14 cellular contexts compared by ENCODE assay signal in the genomic region with DNA sequence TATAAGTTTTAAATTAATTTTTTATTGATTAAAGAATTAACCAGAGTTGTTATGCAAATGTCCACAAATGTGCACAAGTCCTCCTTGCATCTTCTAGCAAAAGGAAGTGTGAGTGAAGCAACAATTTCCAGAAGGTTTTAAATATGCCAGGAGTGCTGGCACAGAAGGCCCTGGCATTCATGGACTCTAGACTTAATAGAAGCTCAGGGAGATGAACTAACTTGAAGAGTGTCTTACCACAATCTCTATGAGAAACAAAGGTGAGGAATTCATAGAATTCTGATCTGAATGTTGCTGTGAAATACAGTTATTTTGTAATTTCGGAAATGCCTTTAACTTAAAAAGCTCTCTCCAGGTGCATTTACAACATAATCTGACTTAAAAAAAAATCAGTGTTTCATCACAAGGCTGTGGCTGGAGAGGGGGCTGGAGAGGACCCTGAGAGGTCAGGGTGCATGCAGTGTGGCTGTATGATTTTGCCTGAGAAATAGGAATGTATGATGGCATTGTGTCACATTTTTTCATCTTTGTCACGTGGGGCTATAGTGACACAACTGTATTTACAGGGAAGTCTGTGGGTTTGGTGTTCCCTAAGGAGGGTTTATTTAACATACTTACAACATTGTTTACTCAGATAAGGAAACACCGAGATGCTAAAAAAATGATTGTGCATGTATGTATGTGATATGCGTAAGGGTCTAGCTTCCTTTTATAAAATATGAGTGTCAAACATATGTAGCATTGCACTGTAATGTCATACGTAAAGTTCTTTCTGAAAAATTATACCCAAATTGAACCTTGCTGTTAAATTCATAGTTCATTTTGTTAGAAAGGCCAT.
A peak's percentile ranks its signal among the peaks of the same experiment; 100 is the strongest.
DNase-seq lines count a peak whose midpoint lies in the region; ATAC-seq lines count a peak whose summit lies in the region.
"Had no signal": no experiment of that assay in that cellular context is flagged by ENCODE, and none has a peak within 500 bp of the region (broad histone marks: within the 10 kb centered on the region; RNA-seq: fewer than 3 reads in every experiment).

No MANE protein-coding gene starts in this region.

- H3K23ac ChIP-seq in neuronal stem cell (ENCODE audit: low read depth, low read length, poor library complexity) = no peak overlapping the region

- no peak overlapping the region for H2BK12ac ChIP-seq in neuronal stem cell (ENCODE audit: low read length)

- H3K27ac Mint-ChIP-seq in effector memory CD8-positive, alpha-beta T cell = peak overlapping the region; percentile 29 to 65
- H3K27ac Mint-ChIP-seq: activated naive CD8-positive, alpha-beta T cell treated with anti-CD3 and anti-CD28 coated beads, Interleukin-2, amount 50 U/mL, for 24 hours had no signal

- no peak overlapping the region for H2BK15ac ChIP-seq in neuronal stem cell (ENCODE audit: low read length)

- no peaks in the 10 kb centered on the region for H3K27me3 Mint-ChIP-seq in effector memory CD8-positive, alpha-beta T cell
- H3K27me3 Mint-ChIP-seq: activated naive CD8-positive, alpha-beta T cell treated with anti-CD3 and anti-CD28 coated beads, Interleukin-2, amount 50 U/mL, for 24 hours had no signal

- no peaks in the 10 kb centered on the region for H3K79me1 ChIP-seq in neuronal stem cell (ENCODE audit: low read depth, low read length)

- H2BK5ac ChIP-seq in neuronal stem cell (ENCODE audit: low read length) = no peak overlapping the region

- H3K4me1 ChIP-seq in BLaER1 (peaks cover 65% of the 10 kb centered on the region), neuronal stem cell (ENCODE audit: control insufficient read depth in 2 of 2, insufficient read depth in 1 of 2, low read depth in 1 of 2, low read length in 2 of 2) (peaks cover 28 to 34% of the 10 kb centered on the region in 2 donors)

- ATAC-seq in effector memory CD8-positive, alpha-beta T cell (replicated peaks) = no peak
- ATAC-seq in HG02885 (IDR thresholded peaks at IDR 0.05; ENCODE audit: poor library complexity, unreplicated experiment) = no peak
- ATAC-seq in HG03378 (IDR thresholded peaks at IDR 0.05; ENCODE audit: unreplicated experiment) = no peak
- ATAC-seq: activated naive CD8-positive, alpha-beta T cell treated with anti-CD3 and anti-CD28 coated beads, Interleukin-2, amount 50 U/mL, for 24 hours; esophagus mucosa had no signal

- no peak overlapping the region for H2AK5ac ChIP-seq in neuronal stem cell (ENCODE audit: low read depth, low read length)

- H3K4ac ChIP-seq in neuronal stem cell (ENCODE audit: low read length) = no peak overlapping the region

- peaks cover 50 to 62% of the 10 kb centered on the region in 2 donors for H3K4me1 Mint-ChIP-seq in effector memory CD8-positive, alpha-beta T cell (ENCODE audit: low read depth in 2 of 2)

- DNase-seq in NCI-H460 (ENCODE audit: extremely low read depth, low read depth) (peak; percentile 62), neuronal stem cell (ENCODE audit: low spot score) (no peak), hippocampal formation (lab: John Stamatoyannopoulos, UW) (no peak), cerebellar nuclear complex (lab: John Stamatoyannopoulos, UW) (no peak)
- DNase-seq in effector memory CD8-positive, alpha-beta T cell = no peak
- DNase-seq: activated naive CD8-positive, alpha-beta T cell treated with anti-CD3 and anti-CD28 coated beads, Interleukin-2, amount 50 U/mL, for 24 hours; NCI-H2029; ovary; stimulated activated CD4-positive, alpha-beta T cell treated with anti-CD3 and anti-CD28 coated beads, Interleukin-4, amount 100 ng/mL, for 24 hours; T-helper 1 cell had no signal

- H3K27me3 ChIP-seq in BLaER1 (no peaks in the 10 kb centered on the region), neuronal stem cell (ENCODE audit: control insufficient read depth in 3 of 3, insufficient read depth in 3 of 3, low read depth in 1 of 3, low read length in 3 of 3) (no peaks in the 10 kb centered on the region)
- H3K27me3 ChIP-seq: ovary had no signal

- H3K4me3 ChIP-seq in BLaER1 (no peak overlapping the region), neuronal stem cell (ENCODE audit: low read length in 2 of 2) (no peak overlapping the region)
- H3K4me3 ChIP-seq: ovary had no signal

- H4K20me1 ChIP-seq in BLaER1 = peaks cover 96% of the 10 kb centered on the region

- H2AFZ ChIP-seq in neuronal stem cell (ENCODE audit: low read length) = no peak overlapping the region

- no peak overlapping the region for H3K27ac ChIP-seq in BLaER1
- peak overlapping the region; percentile 26 for H3K27ac ChIP-seq in neuronal stem cell (replicated peaks; ENCODE audit: low read length)
- H3K27ac ChIP-seq: ovary had no signal

- H3K36me3 ChIP-seq in BLaER1 = peaks cover 16% of the 10 kb centered on the region
- peaks cover 0 to 1% of the 10 kb centered on the region in 2 donors for H3K36me3 ChIP-seq in neuronal stem cell (replicated peaks in 1 of 2; ENCODE audit: control insufficient read depth in 2 of 2, insufficient read depth in 2 of 2, low read length in 2 of 2)
- H3K36me3 ChIP-seq: ovary had no signal

- H4K91ac ChIP-seq in neuronal stem cell (ENCODE audit: low read depth, low read length, poor library complexity) = no peak overlapping the region

- H3K4me2 ChIP-seq in BLaER1 (peak overlapping the region; percentile 44), neuronal stem cell (ENCODE audit: insufficient read depth, low read length, poor library complexity, severe bottlenecking) (no peak overlapping the region)

- H2BK120ac ChIP-seq in neuronal stem cell (ENCODE audit: low read depth, low read length) = no peak overlapping the region

- H3K4me3 Mint-ChIP-seq in effector memory CD8-positive, alpha-beta T cell = no peak overlapping the region
- H3K4me3 Mint-ChIP-seq: activated naive CD8-positive, alpha-beta T cell treated with anti-CD3 and anti-CD28 coated beads, Interleukin-2, amount 50 U/mL, for 24 hours had no signal

- H3K9me3 ChIP-seq in BLaER1 (no peaks in the 10 kb centered on the region), neuronal stem cell (replicated peaks in 1 of 2; ENCODE audit: control insufficient read depth in 2 of 2, insufficient read depth in 1 of 2, low read depth in 1 of 2, low read length in 2 of 2) (no peaks in the 10 kb centered on the region)
- H3K9me3 ChIP-seq: ovary had no signal

- H3K18ac ChIP-seq in neuronal stem cell (ENCODE audit: low read length) = no peak overlapping the region

- H3K9ac ChIP-seq in BLaER1 (peak overlapping the region; percentile 12; the same call in 1 of the 2 replicates), neuronal stem cell (ENCODE audit: low read depth, low read length, poor library complexity) (no peak overlapping the region)

- H3K9me3 Mint-ChIP-seq in effector memory CD8-positive, alpha-beta T cell = no peaks in the 10 kb centered on the region
- H3K9me3 Mint-ChIP-seq: activated naive CD8-positive, alpha-beta T cell treated with anti-CD3 and anti-CD28 coated beads, Interleukin-2, amount 50 U/mL, for 24 hours had no signal

- no peaks in the 10 kb centered on the region for H3K36me3 Mint-ChIP-seq in effector memory CD8-positive, alpha-beta T cell (ENCODE audit: insufficient read depth)

- no CpG with 5 or more reads among the region's 5 CpGs for WGBS in neuronal stem cell (ENCODE audit: extremely low coverage in 2 of 2, insufficient read length in 2 of 2, insufficient replicate concordance in 1 of 2), 2 donors

- H4K8ac ChIP-seq in neuronal stem cell (ENCODE audit: low read depth, low read length) = no peak overlapping the region

- no peak overlapping the region for H3K14ac ChIP-seq in neuronal stem cell (ENCODE audit: low read length)
